12 cellular contexts compared by ENCODE assay signal in the genomic region with DNA sequence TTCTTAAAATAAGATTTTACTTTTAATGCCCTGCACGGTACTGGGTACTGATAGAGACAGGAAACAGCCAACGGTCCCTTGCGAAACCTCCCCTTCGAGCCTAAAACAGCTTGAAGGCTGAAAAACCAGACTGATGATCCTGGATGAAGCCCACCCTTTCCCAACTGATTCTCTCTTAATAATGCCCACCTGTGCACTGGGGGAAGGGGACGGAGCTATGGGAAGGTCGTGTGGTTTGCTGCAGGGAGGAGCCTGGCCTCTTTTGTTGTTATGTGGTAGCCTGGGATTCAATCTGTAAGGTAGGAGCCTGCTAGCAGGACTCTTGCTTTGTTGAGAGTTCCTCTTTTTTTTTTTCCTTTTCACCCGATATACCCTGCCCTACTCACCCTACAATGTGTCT. TPM values are rescaled to one million over a fixed set of nuclear protein-coding genes. Genes with fewer than 3 reads are reported as not detected.
DNase-seq lines count a peak whose midpoint lies in the region; ATAC-seq and TF ChIP-seq lines count a peak whose summit lies in the region.
"Had no signal": no experiment of that assay in that cellular context is flagged by ENCODE, and none has a peak within 500 bp of the region (broad histone marks: within the 10 kb centered on the region; RNA-seq: fewer than 3 reads in every experiment).

No MANE protein-coding gene starts in this region.

- H3K36me3 ChIP-seq in GM06990 (ENCODE audit: control insufficient read depth, insufficient read depth, low read length) (peaks cover 4% of the 10 kb centered on the region), mucosa of descending colon (ENCODE audit: low read depth) (no peaks in the 10 kb centered on the region)

- no peak for ATAC-seq in activated CD8-positive, alpha-beta T cell treated with anti-CD3 and anti-CD28 coated beads for 36 hours
- ATAC-seq in mucosa of descending colon (peak; percentile 46), GM21423 (IDR thresholded peaks at IDR 0.05; ENCODE audit: unreplicated experiment) (no peak), GM18861 (IDR thresholded peaks at IDR 0.05; ENCODE audit: unreplicated experiment) (no peak)

- H3K27me3 Mint-ChIP-seq in activated CD8-positive, alpha-beta T cell treated with anti-CD3 and anti-CD28 coated beads for 36 hours = no peaks in the 10 kb centered on the region
- no peaks in the 10 kb centered on the region for H3K27me3 Mint-ChIP-seq in endothelial cell (ENCODE audit: unreplicated experiment)

- H3K27me3 ChIP-seq in GM06990 (replicated peaks; ENCODE audit: control insufficient read depth, insufficient read depth, low read length) = no peaks in the 10 kb centered on the region

- peak overlapping the region; percentile 46 for H3K27ac Mint-ChIP-seq in activated CD8-positive, alpha-beta T cell treated with anti-CD3 and anti-CD28 coated beads for 36 hours
- no peak overlapping the region for H3K27ac Mint-ChIP-seq in endothelial cell (ENCODE audit: unreplicated experiment)

- POLR2A ChIA-PET in activated CD8-positive, alpha-beta T cell treated with anti-CD3 and anti-CD28 coated beads for 36 hours (lab: Charles Lee) = interaction anchor here (0.6 to 1.0 kb wide), 3 partner anchors 19 to 302 kb away, joined by 3 read pairs; no protein-coding TSS in a partner anchor

- CTCF ChIA-PET in activated CD8-positive, alpha-beta T cell treated with anti-CD3 and anti-CD28 coated beads for 36 hours (lab: Charles Lee) = interaction anchor here (0.7 to 1.4 kb wide), 3 partner anchors 66 to 342 kb away, joined by 3 to 5 read pairs (median 3); no protein-coding TSS in a partner anchor

- H3K4me3 Mint-ChIP-seq in activated CD8-positive, alpha-beta T cell treated with anti-CD3 and anti-CD28 coated beads for 36 hours = no peak overlapping the region
- H3K4me3 Mint-ChIP-seq in endothelial cell (ENCODE audit: unreplicated experiment) = no peak overlapping the region

- TF ChIP-seq CTCF in GM06990 (IDR thresholded peaks at IDR 0.05; ENCODE audit: insufficient read depth, low read length, poor library complexity, severe bottlenecking) = no peak
- TF ChIP-seq CTCF in activated CD8-positive, alpha-beta T cell treated with anti-CD3 and anti-CD28 coated beads for 36 hours (IDR thresholded peaks at IDR 0.05) = no peak
- TF ChIP-seq CTCF in mucosa of descending colon (IDR thresholded peaks at IDR 0.05) = no peak
- no peak for TF ChIP-seq CTCF in endothelial cell (IDR thresholded peaks at IDR 0.05; ENCODE audit: unreplicated experiment)

- H3K4me1 ChIP-seq in mucosa of descending colon (ENCODE audit: low read depth) = no peaks in the 10 kb centered on the region

- no peak for DNase-seq in GM06990 (ENCODE audit: extremely low read depth, insufficient read length)
- peak; percentile 55 for DNase-seq in KG1 (lab: John Stamatoyannopoulos, UW)
- no peak for DNase-seq in activated CD8-positive, alpha-beta T cell treated with anti-CD3 and anti-CD28 coated beads for 36 hours
- no peak for DNase-seq in mucosa of descending colon
- DNase-seq in endothelial cell (ENCODE audit: low spot score) = no peak
- DNase-seq in RKO (ENCODE audit: low spot score) = no peak
- DNase-seq: dermis blood vessel endothelial cell, EL, NCI-H2107, SK-N-SH had no signal

- H3K4me3 ChIP-seq in GM06990 (replicated peaks; ENCODE audit: low read depth, low read length) = peak overlapping the region; percentile 25
- no peak overlapping the region for H3K4me3 ChIP-seq in mucosa of descending colon

- H3K4me1 Mint-ChIP-seq in activated CD8-positive, alpha-beta T cell treated with anti-CD3 and anti-CD28 coated beads for 36 hours (ENCODE audit: low read depth) = peaks cover 53% of the 10 kb centered on the region
- peaks cover 4% of the 10 kb centered on the region for H3K4me1 Mint-ChIP-seq in endothelial cell (ENCODE audit: unreplicated experiment)

- no peaks in the 10 kb centered on the region for H3K9me3 ChIP-seq in mucosa of descending colon
- H3K9me3 ChIP-seq: SK-N-SH had no signal

- peaks cover 56% of the 10 kb centered on the region for H3K36me3 Mint-ChIP-seq in activated CD8-positive, alpha-beta T cell treated with anti-CD3 and anti-CD28 coated beads for 36 hours (ENCODE audit: low read depth)
- no peaks in the 10 kb centered on the region for H3K36me3 Mint-ChIP-seq in endothelial cell (ENCODE audit: low read depth, unreplicated experiment)

- intact Hi-C loops in activated CD8-positive, alpha-beta T cell treated with anti-CD3 and anti-CD28 coated beads for 36 hours (cut with micrococcal nuclease) = no loop called here
- intact Hi-C loops in mucosa of descending colon (cut with DNase I, micrococcal nuclease) = no loop called here

- peaks cover 4% of the 10 kb centered on the region for H3K9me3 Mint-ChIP-seq in activated CD8-positive, alpha-beta T cell treated with anti-CD3 and anti-CD28 coated beads for 36 hours
- H3K9me3 Mint-ChIP-seq in endothelial cell (ENCODE audit: unreplicated experiment) = no peaks in the 10 kb centered on the region

RNA-seq across cellular contexts. Expression of gene SAMSN1, which starts 25.6 kb away (rescaled TPM):
- 10 to 100 TPM; 66.7 to 71.4 TPM for total RNA-seq in activated CD8-positive, alpha-beta T cell treated with anti-CD3 and anti-CD28 coated beads for 36 hours
- total RNA-seq in mucosa of descending colon = 10 to 100 TPM in 1 of 3 donors, 1 to 10 TPM in 2; 3.2 to 11.1 (median 6.5) TPM
- total RNA-seq in endothelial cell (ENCODE audit: unreplicated experiment) = 2.0 TPM
- total RNA-seq: dermis blood vessel endothelial cell had no signal

Comparison
In these comparisons a context has a peak if more than half of its experiments do, and no peak if none do; other contexts are left out.
1. RNA of gene SAMSN1, which starts 25.6 kb away (total RNA-seq): 66.7 to 71.4 TPM in activated CD8-positive, alpha-beta T cell treated with anti-CD3 and anti-CD28 coated beads for 36 hours; 3.2 to 11.1 TPM in mucosa of descending colon and 2.0 TPM in endothelial cell (single experiment); every median in the first group is over 4 times any median in the second.